8 cellular contexts compared by ENCODE assay signal in the genomic region with DNA sequence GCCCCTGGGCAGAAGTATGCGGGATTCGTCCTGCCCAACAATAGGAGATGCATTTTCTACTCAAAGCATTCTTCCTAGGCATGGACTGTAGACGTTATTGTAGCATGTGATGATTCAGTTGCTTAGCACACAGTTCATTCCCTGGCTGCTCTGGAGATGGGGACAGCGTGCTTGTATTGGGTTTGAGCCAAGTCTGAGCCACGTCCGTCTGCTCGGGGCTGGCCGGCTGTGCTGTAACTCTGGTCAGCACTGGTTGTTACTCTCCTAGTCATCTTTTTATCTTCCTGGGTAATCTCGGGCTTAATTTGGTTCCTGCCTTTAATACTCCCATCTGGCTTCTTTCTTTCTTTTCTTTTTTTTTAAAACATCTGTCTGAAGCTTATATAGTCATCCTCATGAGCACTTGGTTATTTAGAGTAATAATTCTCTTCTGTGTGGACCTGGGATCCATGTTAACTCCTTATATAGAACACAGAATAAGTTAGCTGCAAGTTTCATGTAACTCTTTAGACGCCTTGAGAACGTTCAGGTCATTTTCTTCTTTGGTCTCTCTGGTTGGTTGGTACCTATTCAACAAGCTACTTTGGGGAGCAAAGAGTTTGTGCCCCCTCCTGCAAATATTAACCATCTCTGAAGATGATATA.
A peak's percentile ranks its signal among the peaks of the same experiment; 100 is the strongest.
DNase-seq lines count a peak whose midpoint lies in the region; ATAC-seq and TF ChIP-seq lines count a peak whose summit lies in the region.

No MANE protein-coding gene starts in this region.

- H3K9me3 ChIP-seq in colonic mucosa: no peaks in the 10 kb centered on the region
- H3K9me3 ChIP-seq in lower lobe of right lung: no peaks in the 10 kb centered on the region

- H3K4me1 ChIP-seq in colonic mucosa (no peaks in the 10 kb centered on the region), lower lobe of right lung (no peaks in the 10 kb centered on the region)

- H3K9ac ChIP-seq in colonic mucosa (ENCODE audit: low read depth in 2 of 2, low read length in 2 of 2): no peak overlapping the region

- POLR2A ChIA-PET in AG04449 (lab: Yijun Ruan, JAX): interaction anchor here (0.6 to 1.6 kb wide), 3 partner anchors 8 to 1077 kb away, joined by 3 to 5 read pairs (median 5); no protein-coding TSS in a partner anchor

- H3K4me3 ChIP-seq in AG04449 (ENCODE audit: low read depth, low read length): no peak overlapping the region
- no peak overlapping the region for H3K4me3 ChIP-seq in colonic mucosa
- no peak overlapping the region for H3K4me3 ChIP-seq in lower lobe of right lung

- H3K27ac ChIP-seq in colonic mucosa (no peak overlapping the region), lower lobe of right lung (no peak overlapping the region)

- TF ChIP-seq CTCF in AG04449 (IDR thresholded peaks at IDR 0.05; ENCODE audit: insufficient read depth, low read length, missing control alignments) (no peak), colonic mucosa (IDR thresholded peaks at IDR 0.05) (no peak), lower lobe of right lung (IDR thresholded peaks at IDR 0.05) (no peak)

- H3K36me3 ChIP-seq in colonic mucosa: no peaks in the 10 kb centered on the region
- H3K36me3 ChIP-seq in lower lobe of right lung: no peaks in the 10 kb centered on the region

- DNase-seq in AG04449 (ENCODE audit: low read depth, low spot score) (peak; percentile 100), NCI-H446 treated with DMSO at 0.1 percent for 48 hours (lab: John Stamatoyannopoulos, UW) (peak; percentile 68), colonic mucosa (peak; percentile 29), lower lobe of right lung (peak; percentile 61), NCI-H2196 (lab: John Stamatoyannopoulos, UW; ENCODE audit: unreplicated experiment) (no peak), CD1c-positive myeloid dendritic cell (ENCODE audit: extremely low spot score) (no peak)

- ATAC-seq in lower lobe of right lung: peak; percentile 94 to 95
- ATAC-seq in GM21529 (IDR thresholded peaks at IDR 0.05; ENCODE audit: unreplicated experiment): no peak
- no peak for ATAC-seq in HG03457 (IDR thresholded peaks at IDR 0.05; ENCODE audit: unreplicated experiment)

- H3K27me3 ChIP-seq in colonic mucosa (no peaks in the 10 kb centered on the region), lower lobe of right lung (ENCODE audit: low read depth) (no peaks in the 10 kb centered on the region)

- CTCF ChIA-PET in AG04449 (lab: Yijun Ruan, JAX): no interaction called here

- intact Hi-C loops in colonic mucosa (cut with DNase I): no loop called here
- intact Hi-C loops in lower lobe of right lung (cut with DNase I): no loop called here

Comparison
In these comparisons a context has a peak if more than half of its experiments do, and no peak if none do; other contexts are left out.
1. DNase-seq: peak in AG04449 (single experiment), NCI-H446 treated with DMSO at 0.1 percent for 48 hours (single experiment), colonic mucosa (single experiment) and lower lobe of right lung (single experiment); none in NCI-H2196 (single experiment) and CD1c-positive myeloid dendritic cell (single experiment).
2. ATAC-seq: peak in lower lobe of right lung (2 of 2); none in GM21529 (single experiment) and HG03457 (single experiment).